Comparison of ENCODE assay signal across 18 cellular contexts in the genomic region with DNA sequence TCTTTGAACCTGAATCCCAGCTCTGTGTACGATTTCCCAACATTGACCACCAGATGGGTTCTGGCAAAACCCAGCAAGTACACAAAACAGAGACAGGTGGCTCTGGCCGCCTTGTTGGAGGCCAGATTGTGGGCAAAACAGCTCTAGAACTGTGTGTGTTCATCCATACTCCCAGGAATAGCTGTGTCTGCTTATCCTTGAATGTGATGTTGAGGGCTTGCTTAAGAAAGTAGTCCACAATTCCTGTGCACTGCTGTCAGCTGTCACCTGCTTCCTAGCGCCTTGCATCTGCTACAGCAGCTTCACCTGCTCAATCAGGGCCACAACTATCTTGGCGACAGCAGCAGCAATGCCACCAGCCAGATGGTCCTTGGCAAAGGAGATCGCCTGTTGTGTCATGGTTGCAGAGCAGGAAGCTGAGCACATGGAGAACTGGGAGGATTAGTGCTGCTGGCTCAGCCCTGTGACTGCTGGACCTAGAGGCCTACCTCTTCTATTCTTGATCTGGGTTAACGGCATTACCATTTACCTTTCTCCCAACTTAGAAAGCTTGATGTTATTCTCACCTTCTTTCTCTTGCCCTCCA.
DNase-seq lines count a peak whose midpoint lies in the region.
"Had no signal": no experiment of that assay in that cellular context is flagged by ENCODE, and none has a peak within 500 bp of the region (broad histone marks: within the 10 kb centered on the region; RNA-seq: fewer than 3 reads in every experiment).

No MANE protein-coding gene starts in this region.

- intact Hi-C loops in posterior cingulate gyrus (cut with DNase I): no loop called here

- DNase-seq in NCI-H2171 treated with DMSO at 0.1 percent for 48 hours (lab: John Stamatoyannopoulos, UW) (peak; percentile 40), NCI-H2171 (lab: John Stamatoyannopoulos, UW) (no peak), NCI-H1694 (lab: John Stamatoyannopoulos, UW) (peak; percentile 22), cerebellar cortex (ENCODE audit: low spot score) (peak; percentile 48), posterior cingulate gyrus (peak in 6 of 10 donors; percentile 11 to 88 (median 44)), DMS79 (lab: John Stamatoyannopoulos, UW) (no peak), DMS153 treated with DMSO at 0.1 percent for 48 hours (lab: John Stamatoyannopoulos, UW; ENCODE audit: unreplicated experiment) (no peak), amniotic stem cell (lab: John Stamatoyannopoulos, UW) (no peak)
- DNase-seq: 8988T, DMS79 treated with DMSO at 0.1 percent for 48 hours, GDM1, HFFc6, MM.1S, NCI-H1105, NCI-H187 treated with DMSO at 0.1 percent for 48 hours, NCI-H510A, OCI-M1, RPMI8226 had no signal

Comparison
In these comparisons a context has a peak if more than half of its experiments do, and no peak if none do; other contexts are left out.
1. DNase-seq: peak in NCI-H2171 treated with DMSO at 0.1 percent for 48 hours (single experiment), NCI-H1694 (single experiment), cerebellar cortex (single experiment) and posterior cingulate gyrus (6 of 10); none in NCI-H2171 (single experiment), DMS79 (single experiment), DMS153 treated with DMSO at 0.1 percent for 48 hours (single experiment) and amniotic stem cell (single experiment).